ENCODE assay signal across 22 cellular contexts in genomic region chr5:137250421-137250820, GRCh38.
"Had no signal": no experiment of that assay in that cellular context is flagged by ENCODE, and none has a peak within 500 bp of the region (broad histone marks: within the 10 kb centered on the region; RNA-seq: fewer than 3 reads in every experiment).

No MANE protein-coding gene starts in this region.

- H3K9me3 Mint-ChIP-seq: activated CD4-positive, alpha-beta memory T cell treated with anti-CD3 and anti-CD28 coated beads, Interleukin-2, amount 10 ng/mL, durations not matched to agents 7 days and 5 days; activated CD4-positive, alpha-beta T cell treated with anti-CD3 and anti-CD28 coated beads, Interleukin-2, amount 10 ng/mL, durations not matched to agents 7 days and 5 days; activated naive CD4-positive, alpha-beta T cell treated with anti-CD3 and anti-CD28 coated beads, Interleukin-2, amount 10 ng/mL, durations not matched to agents 7 days and 5 days; activated naive CD8-positive, alpha-beta T cell treated with anti-CD3 and anti-CD28 coated beads for 36 hours; activated T-cell treated with anti-CD3 and anti-CD28 coated beads, Interleukin-2, amount 50 U/mL, for 72 hours; activated T-helper 2 cell treated with anti-CD3 and anti-CD28 coated beads, Interferon-gamma antibody, Interleukin-2, Interleukin-4, amounts not matched to agents 10 μg/mL and 5 μg/mL and 100 μg/mL, durations not matched to agents 14 hours and 24 hours and 36 hours; T-cell had no signal

- H3K4me1 Mint-ChIP-seq: activated CD4-positive, alpha-beta memory T cell treated with anti-CD3 and anti-CD28 coated beads, Interleukin-2, amount 10 ng/mL, durations not matched to agents 7 days and 5 days; activated CD4-positive, alpha-beta T cell treated with anti-CD3 and anti-CD28 coated beads, Interleukin-2, amount 10 ng/mL, durations not matched to agents 7 days and 5 days; activated naive CD4-positive, alpha-beta T cell treated with anti-CD3 and anti-CD28 coated beads, Interleukin-2, amount 10 ng/mL, durations not matched to agents 7 days and 5 days; activated naive CD8-positive, alpha-beta T cell treated with anti-CD3 and anti-CD28 coated beads for 36 hours; T-cell had no signal

- H3K9me3 ChIP-seq: adrenal gland, MG63 had no signal

- H3K27me3 ChIP-seq: adrenal gland, MG63 had no signal

- DNase-seq: activated CD4-positive, alpha-beta memory T cell treated with anti-CD3 and anti-CD28 coated beads, Interleukin-2, amount 10 ng/mL, durations not matched to agents 7 days and 5 days; activated CD4-positive, alpha-beta T cell treated with anti-CD3 and anti-CD28 coated beads, Interleukin-2, amount 10 ng/mL, durations not matched to agents 7 days and 5 days; activated CD4-positive, CD25-positive, alpha-beta regulatory T cell; activated gamma-delta T cell treated with Interleukin-2 at 50 U/mL for 16 hours; activated naive CD4-positive, alpha-beta T cell treated with anti-CD3 and anti-CD28 coated beads, Interleukin-2, amount 10 ng/mL, durations not matched to agents 7 days and 5 days; activated naive CD8-positive, alpha-beta T cell treated with anti-CD3 and anti-CD28 coated beads for 36 hours; activated T-cell treated with anti-CD3 and anti-CD28 coated beads for 4 hours; activated T-cell treated with anti-CD3 and anti-CD28 coated beads, Interleukin-2, amount 50 U/mL, for 72 hours; adrenal gland; MG63; MV-4-11; NCI-H1092 treated with DMSO at 0.1 percent for 48 hours; NCI-H1417 treated with DMSO at 0.1 percent for 48 hours; NCI-H187; NCI-H2081; NCI-H510A treated with DMSO at 0.1 percent for 48 hours; PC-3; T-cell; T-helper 2 cell had no signal

- ATAC-seq: activated T-cell treated with anti-CD3 and anti-CD28 coated beads, Interleukin-2, amount 50 U/mL, for 72 hours; PC-3; T-cell had no signal

- H3K27me3 Mint-ChIP-seq: activated CD4-positive, alpha-beta memory T cell treated with anti-CD3 and anti-CD28 coated beads, Interleukin-2, amount 10 ng/mL, durations not matched to agents 7 days and 5 days; activated CD4-positive, alpha-beta T cell treated with anti-CD3 and anti-CD28 coated beads, Interleukin-2, amount 10 ng/mL, durations not matched to agents 7 days and 5 days; activated naive CD8-positive, alpha-beta T cell treated with anti-CD3 and anti-CD28 coated beads for 36 hours; T-cell had no signal

- H3K27ac Mint-ChIP-seq: activated CD4-positive, alpha-beta memory T cell treated with anti-CD3 and anti-CD28 coated beads, Interleukin-2, amount 10 ng/mL, durations not matched to agents 7 days and 5 days; activated CD4-positive, alpha-beta T cell treated with anti-CD3 and anti-CD28 coated beads, Interleukin-2, amount 10 ng/mL, durations not matched to agents 7 days and 5 days; activated naive CD4-positive, alpha-beta T cell treated with anti-CD3 and anti-CD28 coated beads, Interleukin-2, amount 10 ng/mL, durations not matched to agents 7 days and 5 days; activated naive CD8-positive, alpha-beta T cell treated with anti-CD3 and anti-CD28 coated beads for 36 hours; activated T-cell treated with anti-CD3 and anti-CD28 coated beads, Interleukin-2, amount 50 U/mL, for 72 hours; activated T-helper 2 cell treated with anti-CD3 and anti-CD28 coated beads, Interferon-gamma antibody, Interleukin-2, Interleukin-4, amounts not matched to agents 10 μg/mL and 5 μg/mL and 100 μg/mL, durations not matched to agents 14 hours and 24 hours and 36 hours; T-cell had no signal

- H3K4me3 ChIP-seq: adrenal gland, MG63, SK-N-MC had no signal

- H3K4me3 Mint-ChIP-seq: activated CD4-positive, alpha-beta memory T cell treated with anti-CD3 and anti-CD28 coated beads, Interleukin-2, amount 10 ng/mL, durations not matched to agents 7 days and 5 days; activated CD4-positive, alpha-beta T cell treated with anti-CD3 and anti-CD28 coated beads, Interleukin-2, amount 10 ng/mL, durations not matched to agents 7 days and 5 days; activated naive CD4-positive, alpha-beta T cell treated with anti-CD3 and anti-CD28 coated beads, Interleukin-2, amount 10 ng/mL, durations not matched to agents 7 days and 5 days; activated naive CD8-positive, alpha-beta T cell treated with anti-CD3 and anti-CD28 coated beads for 36 hours; activated T-cell treated with anti-CD3 and anti-CD28 coated beads, Interleukin-2, amount 50 U/mL, for 72 hours; T-cell had no signal

- H3K27ac ChIP-seq: SK-N-MC, VCaP had no signal

- H3K36me3 ChIP-seq: adrenal gland, MG63 had no signal

- H3K36me3 Mint-ChIP-seq: activated naive CD4-positive, alpha-beta T cell treated with anti-CD3 and anti-CD28 coated beads, Interleukin-2, amount 10 ng/mL, durations not matched to agents 7 days and 5 days; activated naive CD8-positive, alpha-beta T cell treated with anti-CD3 and anti-CD28 coated beads for 36 hours; T-cell had no signal
